In genomic region chr20:50305636-50306477, GRCh38 we compare ENCODE assay signal across 10 cellular contexts.
A peak's percentile ranks its signal among the peaks of the same experiment; 100 is the strongest.
DNase-seq lines count a peak whose midpoint lies in the region; ATAC-seq lines count a peak whose summit lies in the region.
"Had no signal": no experiment of that assay in that cellular context is flagged by ENCODE, and none has a peak within 500 bp of the region (broad histone marks: within the 10 kb centered on the region; RNA-seq: fewer than 3 reads in every experiment).

No MANE protein-coding gene starts in this region.

- no peaks in the 10 kb centered on the region for H3K36me3 ChIP-seq in ACC112 (ENCODE audit: insufficient read depth, low read length)
- no peaks in the 10 kb centered on the region for H3K36me3 ChIP-seq in mucosa of rectum (ENCODE audit: control insufficient read depth in 2 of 2, insufficient read depth in 2 of 2, low read length in 2 of 2)

- H3K27me3 ChIP-seq in ACC112 (ENCODE audit: insufficient read depth, low read length) (no peaks in the 10 kb centered on the region), mucosa of rectum (ENCODE audit: control insufficient read depth in 2 of 2, insufficient read depth in 2 of 2, low read length in 2 of 2) (no peaks in the 10 kb centered on the region)

- DNase-seq in NCI-H2107 (lab: John Stamatoyannopoulos, UW) (peak; percentile 59), NCI-H446 treated with DMSO at 0.1 percent for 48 hours (lab: John Stamatoyannopoulos, UW) (no peak), substantia nigra (lab: John Stamatoyannopoulos, UW) (no peak), NCI-H1930 (lab: John Stamatoyannopoulos, UW) (no peak)
- DNase-seq: kidney glomerular epithelial cell, NCI-H1694 had no signal

- H2AFZ ChIP-seq in ACC112 (ENCODE audit: low read length, unreplicated experiment) = no peak overlapping the region

- peak overlapping the region in 1 of 2 donors; percentile 59 for H3K9ac ChIP-seq in mucosa of rectum (ENCODE audit: low read depth in 1 of 2, low read length in 2 of 2)

- peak overlapping the region; percentile 97 for H3K27ac ChIP-seq in ACC112 (ENCODE audit: low read depth, low read length)
- H3K27ac ChIP-seq in cingulate gyrus (ENCODE audit: low read depth, low read length) = peak overlapping the region; percentile 57
- H3K27ac ChIP-seq in mucosa of rectum (ENCODE audit: low read depth in 2 of 2, low read length in 2 of 2) = peak overlapping the region; percentile 87 to 88
- no peak overlapping the region for H3K27ac ChIP-seq in substantia nigra (ENCODE audit: low read depth, low read length, poor library complexity, severe bottlenecking)

- H3K4me3 ChIP-seq in ACC112 (ENCODE audit: low read depth, low read length) (no peak overlapping the region), mucosa of rectum (ENCODE audit: low read length in 2 of 2) (peak overlapping the region; percentile 9 to 39)

- H3K4me1 ChIP-seq in ACC112 (ENCODE audit: control insufficient read depth, insufficient read depth, low read length, unreplicated experiment) = peaks cover 55% of the 10 kb centered on the region
- H3K4me1 ChIP-seq in mucosa of rectum (ENCODE audit: control insufficient read depth in 2 of 2, insufficient read depth in 2 of 2, low read length in 2 of 2) = peaks cover 31 to 38% of the 10 kb centered on the region in 2 donors

- no peaks in the 10 kb centered on the region for H3K79me2 ChIP-seq in ACC112 (ENCODE audit: control insufficient read depth, insufficient read depth, low read length, unreplicated experiment)

- no peak for ATAC-seq in activated CD4-positive, CD25-positive, alpha-beta regulatory T cell treated with anti-CD3 and anti-CD28 coated beads, Interleukin-2, amount 50 U/mL, for 24 hours

- H3K9me3 ChIP-seq in mucosa of rectum (ENCODE audit: control insufficient read depth in 2 of 2, low read length in 2 of 2) = no peaks in the 10 kb centered on the region
